ENCODE assay signal across 29 cellular contexts in the genomic region with DNA sequence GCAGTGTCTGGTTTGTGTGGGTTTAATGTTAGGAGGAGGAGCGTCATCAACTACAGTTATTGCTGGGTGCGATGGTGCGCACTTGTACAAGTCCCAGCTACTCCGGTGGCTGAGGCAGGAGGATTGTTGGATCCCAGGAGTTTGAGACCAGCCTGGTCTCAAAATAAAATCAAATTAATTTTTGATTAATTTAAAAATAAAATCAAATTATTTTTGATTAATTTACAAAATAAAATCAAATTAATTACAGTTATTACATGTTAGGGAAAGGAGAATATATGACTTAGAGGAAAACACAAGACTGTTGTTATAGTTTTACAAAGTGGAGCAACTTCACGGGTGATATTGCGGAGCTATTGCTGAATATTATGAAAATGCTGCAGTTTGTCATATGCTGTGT. TPM values are rescaled to one million over a fixed set of nuclear protein-coding genes. Genes with fewer than 3 reads are reported as not detected.
"Had no signal": no experiment of that assay in that cellular context is flagged by ENCODE, and none has a peak within 500 bp of the region (broad histone marks: within the 10 kb centered on the region; RNA-seq: fewer than 3 reads in every experiment).

No MANE protein-coding gene starts in this region.

- H3K27me3 ChIP-seq: body of pancreas had no signal

- H3K27ac ChIP-seq: body of pancreas had no signal

- H3K4me1 ChIP-seq: body of pancreas had no signal

- H3K27ac Mint-ChIP-seq: activated CD4-positive, alpha-beta memory T cell treated with anti-CD3 and anti-CD28 coated beads, Interleukin-2, amount 10 ng/mL, durations not matched to agents 7 days and 5 days; activated CD4-positive, alpha-beta T cell treated with anti-CD3 and anti-CD28 coated beads, Interleukin-2, amount 10 ng/mL, durations not matched to agents 7 days and 5 days; activated naive CD8-positive, alpha-beta T cell; activated T-helper 17 cell treated with anti-CD3 and anti-CD28 coated beads, Interleukin-2, amount 50 U/mL, for 72 hours had no signal

- H3K4me1 Mint-ChIP-seq: activated CD4-positive, alpha-beta memory T cell treated with anti-CD3 and anti-CD28 coated beads, Interleukin-2, amount 10 ng/mL, durations not matched to agents 7 days and 5 days; activated CD4-positive, alpha-beta T cell treated with anti-CD3 and anti-CD28 coated beads, Interleukin-2, amount 10 ng/mL, durations not matched to agents 7 days and 5 days; activated T-helper 17 cell treated with anti-CD3 and anti-CD28 coated beads, Interleukin-2, amount 50 U/mL, for 72 hours had no signal

- H3K9me3 ChIP-seq: body of pancreas had no signal

- H3K4me3 Mint-ChIP-seq: activated CD4-positive, alpha-beta memory T cell treated with anti-CD3 and anti-CD28 coated beads, Interleukin-2, amount 10 ng/mL, durations not matched to agents 7 days and 5 days; activated CD4-positive, alpha-beta T cell treated with anti-CD3 and anti-CD28 coated beads, Interleukin-2, amount 10 ng/mL, durations not matched to agents 7 days and 5 days; activated naive CD8-positive, alpha-beta T cell; activated T-cell treated with anti-CD3 and anti-CD28 coated beads, Interleukin-2, amount 50 U/mL, for 4 hours; activated T-helper 17 cell treated with anti-CD3 and anti-CD28 coated beads, Interleukin-2, amount 50 U/mL, for 72 hours had no signal

- H3K27me3 Mint-ChIP-seq: activated CD4-positive, alpha-beta memory T cell treated with anti-CD3 and anti-CD28 coated beads, Interleukin-2, amount 10 ng/mL, durations not matched to agents 7 days and 5 days had no signal

- H3K9me3 Mint-ChIP-seq: activated CD4-positive, alpha-beta memory T cell treated with anti-CD3 and anti-CD28 coated beads, Interleukin-2, amount 10 ng/mL, durations not matched to agents 7 days and 5 days; activated CD4-positive, alpha-beta T cell treated with anti-CD3 and anti-CD28 coated beads, Interleukin-2, amount 10 ng/mL, durations not matched to agents 7 days and 5 days; activated T-cell treated with anti-CD3 and anti-CD28 coated beads, Interleukin-2, amount 50 U/mL, for 4 hours; activated T-helper 17 cell treated with anti-CD3 and anti-CD28 coated beads, Interleukin-2, amount 50 U/mL, for 72 hours had no signal

- DNase-seq: activated CD4-positive, alpha-beta memory T cell treated with anti-CD3 and anti-CD28 coated beads, Interleukin-2, amount 10 ng/mL, durations not matched to agents 7 days and 5 days; activated CD4-positive, alpha-beta T cell treated with anti-CD3 and anti-CD28 coated beads for 1 hour; activated CD4-positive, alpha-beta T cell treated with anti-CD3 and anti-CD28 coated beads for 4 hours; activated CD4-positive, alpha-beta T cell treated with anti-CD3 and anti-CD28 coated beads, Interleukin-2, amount 10 ng/mL, durations not matched to agents 7 days and 5 days; activated CD4-positive, alpha-beta T cell treated with anti-CD3 and anti-CD28 coated beads, Interleukin-2, amount 50 U/mL, for 4 hours; activated CD8-positive, alpha-beta memory T cell treated with anti-CD3 and anti-CD28 coated beads, Interleukin-2, amount 50 U/mL, for 48 hours; activated effector memory CD4-positive, alpha-beta T cell treated with Interleukin-2 at 50 U/mL for 16 hours; activated gamma-delta T cell treated with Interleukin-2 at 50 U/mL for 16 hours; activated naive CD4-positive, alpha-beta T cell treated with anti-CD3 and anti-CD28 coated beads, Interleukin-2, amount 50 U/mL, for 16 hours; activated naive CD4-positive, alpha-beta T cell treated with Interleukin-2 at 50 U/mL for 16 hours; activated T-cell treated with anti-CD3 and anti-CD28 coated beads for 4 hours; activated T-cell treated with anti-CD3 and anti-CD28 coated beads, Interleukin-2, amount 50 U/mL, for 4 hours; amygdala; aorta; body of pancreas; caudate nucleus; cortex of kidney; dermis blood vessel endothelial cell; effector CD8-positive, alpha-beta T cell; foreskin fibroblast; head of caudate nucleus; T-helper 2 cell had no signal

- ATAC-seq: activated T-cell treated with anti-CD3 and anti-CD28 coated beads, Interleukin-2, amount 50 U/mL, for 4 hours; activated T-helper 17 cell treated with anti-CD3 and anti-CD28 coated beads, Interleukin-2, amount 50 U/mL, for 72 hours; body of pancreas; esophagus mucosa had no signal

- H3K36me3 Mint-ChIP-seq: activated naive CD8-positive, alpha-beta T cell had no signal

- H3K4me3 ChIP-seq: body of pancreas had no signal

- FAIRE-seq: colon, endometrium, frontal cortex had no signal

RNA-seq across cellular contexts. Expression of a gene that starts 34.7 kb away (rescaled TPM):
- total RNA-seq: activated CD4-positive, alpha-beta memory T cell treated with anti-CD3 and anti-CD28 coated beads, Interleukin-2, amount 10 ng/mL, durations not matched to agents 7 days and 5 days; activated CD4-positive, alpha-beta T cell treated with anti-CD3 and anti-CD28 coated beads, Interleukin-2, amount 10 ng/mL, durations not matched to agents 7 days and 5 days; activated T-helper 17 cell treated with anti-CD3 and anti-CD28 coated beads, Interleukin-2, amount 50 U/mL, for 72 hours; T-helper 1 cell treated with Interleukin-12 subunit alpha and Interleukin-12 subunit beta and Interleukin-4 antibody, amounts not matched to agents 30 ng/mL and 1 ng/mL, for 36 hours had no signal
